In genomic region chr1:114103992-114104391, GRCh38 we compare ENCODE assay signal across 12 cellular contexts. TPM values are rescaled to one million over a fixed set of nuclear protein-coding genes. Genes with fewer than 3 reads are reported as not detected.
"Had no signal": no experiment of that assay in that cellular context is flagged by ENCODE, and none has a peak within 500 bp of the region (broad histone marks: within the 10 kb centered on the region; RNA-seq: fewer than 3 reads in every experiment).

No MANE protein-coding gene starts in this region.

- H3K36me3 ChIP-seq: cardiac muscle cell, esophagus squamous epithelium, thyroid gland had no signal

- H3K9me3 ChIP-seq: esophagus squamous epithelium, thyroid gland had no signal

- H3K4me1 ChIP-seq: esophagus squamous epithelium had no signal

- H3K4me3 ChIP-seq: cardiac muscle cell, esophagus squamous epithelium, thyroid gland had no signal

- H3K27me3 ChIP-seq: cardiac muscle cell, thyroid gland had no signal

- DNase-seq: activated CD4-positive, alpha-beta T cell treated with anti-CD3 and anti-CD28 coated beads, Interleukin-2, amount 50 U/mL, for 4 hours; activated gamma-delta T cell treated with Interleukin-2 at 50 U/mL for 16 hours; activated naive CD8-positive, alpha-beta T cell treated with anti-CD3 and anti-CD28 coated beads, Interleukin-2, amount 50 U/mL, for 24 hours; activated T-cell treated with anti-CD3 and anti-CD28 coated beads, Interleukin-2, amount 50 U/mL, for 4 hours; esophagus squamous epithelium; foreskin fibroblast; left cardiac atrium; stimulated activated CD4-positive, alpha-beta T cell treated with anti-CD3 and anti-CD28 coated beads, Interleukin-15, amount 100 ng/mL, for 24 hours; T1000; thyroid gland had no signal

- H3K27ac ChIP-seq: cardiac muscle cell, esophagus squamous epithelium, thyroid gland had no signal

RNA-seq across cellular contexts. Expression of gene SYT6, which starts 49.7 kb away (rescaled TPM):
- total RNA-seq: activated T-cell treated with anti-CD3 and anti-CD28 coated beads, Interleukin-2, amount 50 U/mL, for 4 hours; esophagus squamous epithelium; left cardiac atrium; lung microvascular endothelial cell had no signal
- polyA plus RNA-seq: cardiac muscle cell had no signal
